ENCODE assay signal across 19 cellular contexts in the genomic region with DNA sequence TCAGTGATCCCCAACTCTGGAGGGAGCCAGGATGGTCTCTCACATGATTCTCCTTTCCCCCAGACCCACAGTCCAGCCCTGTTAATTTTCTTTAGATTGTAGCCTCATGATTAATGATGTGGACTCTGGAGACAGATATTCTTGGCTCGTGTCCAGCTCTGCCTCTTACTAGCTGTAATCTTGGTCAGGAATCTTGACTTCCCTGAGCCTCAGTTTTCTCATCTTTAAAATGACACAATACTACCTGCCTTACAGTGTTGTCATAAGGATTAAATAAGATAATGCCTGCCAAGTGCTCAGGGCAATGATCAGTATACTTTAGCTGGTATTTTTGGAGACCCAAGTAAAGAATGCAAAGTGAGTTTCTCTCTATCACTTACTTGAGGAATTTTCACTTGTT.
A peak's percentile ranks its signal among the peaks of the same experiment; 100 is the strongest.
DNase-seq lines count a peak whose midpoint lies in the region; ATAC-seq and TF ChIP-seq lines count a peak whose summit lies in the region.
"Had no signal": no experiment of that assay in that cellular context is flagged by ENCODE, and none has a peak within 500 bp of the region (broad histone marks: within the 10 kb centered on the region; RNA-seq: fewer than 3 reads in every experiment).

No MANE protein-coding gene starts in this region.

- peaks cover 39% of the 10 kb centered on the region for H3F3A ChIP-seq in GM23248 (ENCODE audit: insufficient read depth)

- H4K20me1 ChIP-seq in GM23248 (ENCODE audit: insufficient read depth): no peaks in the 10 kb centered on the region

- DNase-seq in A673 (ENCODE audit: low spot score) (peak; percentile 12), GM23248 (peak; percentile 17), fibroblast of mammary gland (ENCODE audit: low read depth) (peak; percentile 32), hypothalamus (lab: John Stamatoyannopoulos, UW) (no peak), NCI-H187 (lab: John Stamatoyannopoulos, UW) (no peak), AML-193 (lab: John Stamatoyannopoulos, UW) (no peak), medulla oblongata (ENCODE audit: extremely low spot score) (no peak)
- DNase-seq: activated CD4-positive, alpha-beta memory T cell treated with anti-CD3 and anti-CD28 coated beads, Interleukin-2, amount 10 ng/mL, durations not matched to agents 7 days and 5 days; activated CD4-positive, CD25-positive, alpha-beta regulatory T cell treated with anti-CD3 and anti-CD28 coated beads, Interleukin-2, amount 50 U/mL, for 72 hours; activated naive CD8-positive, alpha-beta T cell treated with anti-CD3 and anti-CD28 coated beads for 36 hours; cerebellar nuclear complex; DMS53; GF-D8; kidney; NCI-H446 treated with DMSO at 0.1 percent for 48 hours; NK-92 treated with Interleukin-12 subunit alpha and Interleukin-12 subunit beta, amount 100 ng/mL, for 24 hours had no signal

- no peak overlapping the region for H3K9ac ChIP-seq in GM23248

- in situ Hi-C loops in GM23248 (cut with MboI): no loop called here

- ATAC-seq in SK-N-SH treated with all-trans-retinoic acid at 6 μM for 48 hours: no peak

- no peak for TF ChIP-seq CTCF in A673 (conservative IDR thresholded peaks at IDR 0.05; ENCODE audit: low read depth, low read length)
- no peak for TF ChIP-seq CTCF in fibroblast of mammary gland (conservative IDR thresholded peaks at IDR 0.05; ENCODE audit: control insufficient read depth, insufficient read depth, low read depth, low read length)

- H3K4me1 ChIP-seq in A673 (ENCODE audit: insufficient read depth, low read length, poor library complexity, severe bottlenecking) (no peaks in the 10 kb centered on the region), GM23248 (ENCODE audit: insufficient read depth) (peaks cover 28% of the 10 kb centered on the region)
- H3K4me1 ChIP-seq: HAP-1 had no signal

- H3K9me2 ChIP-seq in GM23248 (ENCODE audit: insufficient read depth): no peaks in the 10 kb centered on the region

- CTCF ChIA-PET in A673 (lab: Charles Lee): no interaction called here

- no peak overlapping the region for H3K27ac ChIP-seq in A673 (ENCODE audit: low read depth, low read length, poor library complexity, severe bottlenecking)
- H3K27ac ChIP-seq in GM23248: no peak overlapping the region
- H3K27ac ChIP-seq: skin epidermis had no signal

- WGBS in GM23248 (ENCODE audit: low coverage in 1 of 2, low lambda C conversion rate in 2 of 2, missing lambda C conversion rate in 2 of 2), 2 experiments: 0% methylated on average over 1 of the region's 1 CpG

- H3K27me3 ChIP-seq in A673 (replicated peaks; ENCODE audit: insufficient read depth, low read depth, low read length, poor library complexity) (no peaks in the 10 kb centered on the region), GM23248 (replicated peaks; ENCODE audit: insufficient read depth) (no peaks in the 10 kb centered on the region)

- H3K4me2 ChIP-seq in GM23248 (ENCODE audit: unreplicated experiment): no peak overlapping the region

- intact Hi-C loops in A673 (cut with micrococcal nuclease; ENCODE audit: unreplicated experiment): no loop called here

- H3K9me3 ChIP-seq in A673 (ENCODE audit: low read depth, low read length, poor library complexity, severe bottlenecking) (no peaks in the 10 kb centered on the region), GM23248 (ENCODE audit: low read depth) (no peaks in the 10 kb centered on the region)
- H3K9me3 ChIP-seq: HAP-1 had no signal

- no peak overlapping the region for H2AFZ ChIP-seq in GM23248

- H3K36me3 ChIP-seq in A673 (ENCODE audit: insufficient read depth, low read length, poor library complexity, severe bottlenecking) (peaks cover 57% of the 10 kb centered on the region), GM23248 (ENCODE audit: low read depth) (peaks cover 47% of the 10 kb centered on the region)

- BruUV-seq in A673 (replicated peaks; lab: Mats Ljungman, UMichigan): no TSS peak

- H3K79me2 ChIP-seq in GM23248 (ENCODE audit: insufficient read depth): peaks cover 31% of the 10 kb centered on the region

- POLR2A ChIA-PET in A673 (lab: Charles Lee; ENCODE audit: low non-redundant PET): no interaction called here

- H3K4me3 ChIP-seq in A673 (ENCODE audit: low read depth, low read length, poor library complexity, severe bottlenecking) (no peak overlapping the region), GM23248 (no peak overlapping the region), fibroblast of mammary gland (ENCODE audit: control insufficient read depth, low read depth, low read length) (no peak overlapping the region)
- H3K4me3 ChIP-seq: HAP-1, skin epidermis had no signal

TF ChIP-seq in SK-N-SH treated with all-trans-retinoic acid at 6 μM for 48 hours, 23 proteins besides CTCF, POLR2A, EP300 and RAD21:
- TF ChIP-seq, protein P1, sequence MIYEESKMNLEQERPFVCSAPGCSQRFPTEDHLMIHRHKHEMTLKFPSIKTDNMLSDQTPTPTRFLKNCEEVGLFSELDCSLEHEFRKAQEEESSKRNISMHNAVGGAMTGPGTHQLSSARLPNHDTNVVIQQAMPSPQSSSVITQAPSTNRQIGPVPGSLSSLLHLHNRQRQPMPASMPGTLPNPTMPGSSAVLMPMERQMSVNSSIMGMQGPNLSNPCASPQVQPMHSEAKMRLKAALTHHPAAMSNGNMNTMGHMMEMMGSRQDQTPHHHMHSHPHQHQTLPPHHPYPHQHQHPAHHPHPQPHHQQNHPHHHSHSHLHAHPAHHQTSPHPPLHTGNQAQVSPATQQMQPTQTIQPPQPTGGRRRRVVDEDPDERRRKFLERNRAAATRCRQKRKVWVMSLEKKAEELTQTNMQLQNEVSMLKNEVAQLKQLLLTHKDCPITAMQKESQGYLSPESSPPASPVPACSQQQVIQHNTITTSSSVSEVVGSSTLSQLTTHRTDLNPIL (CRISPR knock-in tag; IDR thresholded peaks at IDR 0.05; ENCODE audit: low read depth): no peak
- TF ChIP-seq, protein P2, sequence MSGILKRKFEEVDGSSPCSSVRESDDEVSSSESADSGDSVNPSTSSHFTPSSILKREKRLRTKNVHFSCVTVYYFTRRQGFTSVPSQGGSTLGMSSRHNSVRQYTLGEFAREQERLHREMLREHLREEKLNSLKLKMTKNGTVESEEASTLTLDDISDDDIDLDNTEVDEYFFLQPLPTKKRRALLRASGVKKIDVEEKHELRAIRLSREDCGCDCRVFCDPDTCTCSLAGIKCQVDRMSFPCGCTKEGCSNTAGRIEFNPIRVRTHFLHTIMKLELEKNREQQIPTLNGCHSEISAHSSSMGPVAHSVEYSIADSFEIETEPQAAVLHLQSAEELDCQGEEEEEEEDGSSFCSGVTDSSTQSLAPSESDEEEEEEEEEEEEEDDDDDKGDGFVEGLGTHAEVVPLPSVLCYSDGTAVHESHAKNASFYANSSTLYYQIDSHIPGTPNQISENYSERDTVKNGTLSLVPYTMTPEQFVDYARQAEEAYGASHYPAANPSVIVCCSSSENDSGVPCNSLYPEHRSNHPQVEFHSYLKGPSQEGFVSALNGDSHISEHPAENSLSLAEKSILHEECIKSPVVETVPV (CRISPR knock-in tag; IDR thresholded peaks at IDR 0.05): no peak
- no peak for TF ChIP-seq ZC3H10 (CRISPR knock-in tag; IDR thresholded peaks at IDR 0.05)
- no peak for TF ChIP-seq SNAI2 (CRISPR knock-in tag; IDR thresholded peaks at IDR 0.05)
- TF ChIP-seq ZNF70 (CRISPR knock-in tag; IDR thresholded peaks at IDR 0.05): no peak
- TF ChIP-seq ISL1 (CRISPR knock-in tag; IDR thresholded peaks at IDR 0.05): 0 out of 2 replicates have a peak, but pooled peaks have one; percentile 6

Comparison
In these comparisons a context has a peak if more than half of its experiments do, and no peak if none do; other contexts are left out.
1. DNase-seq: peak in A673 (single experiment), GM23248 (single experiment) and fibroblast of mammary gland (single experiment); none in hypothalamus (0 of 51), NCI-H187 (0 of 2), AML-193 (0 of 2) and medulla oblongata (single experiment).